30 cellular contexts compared by ENCODE assay signal in the genomic region with DNA sequence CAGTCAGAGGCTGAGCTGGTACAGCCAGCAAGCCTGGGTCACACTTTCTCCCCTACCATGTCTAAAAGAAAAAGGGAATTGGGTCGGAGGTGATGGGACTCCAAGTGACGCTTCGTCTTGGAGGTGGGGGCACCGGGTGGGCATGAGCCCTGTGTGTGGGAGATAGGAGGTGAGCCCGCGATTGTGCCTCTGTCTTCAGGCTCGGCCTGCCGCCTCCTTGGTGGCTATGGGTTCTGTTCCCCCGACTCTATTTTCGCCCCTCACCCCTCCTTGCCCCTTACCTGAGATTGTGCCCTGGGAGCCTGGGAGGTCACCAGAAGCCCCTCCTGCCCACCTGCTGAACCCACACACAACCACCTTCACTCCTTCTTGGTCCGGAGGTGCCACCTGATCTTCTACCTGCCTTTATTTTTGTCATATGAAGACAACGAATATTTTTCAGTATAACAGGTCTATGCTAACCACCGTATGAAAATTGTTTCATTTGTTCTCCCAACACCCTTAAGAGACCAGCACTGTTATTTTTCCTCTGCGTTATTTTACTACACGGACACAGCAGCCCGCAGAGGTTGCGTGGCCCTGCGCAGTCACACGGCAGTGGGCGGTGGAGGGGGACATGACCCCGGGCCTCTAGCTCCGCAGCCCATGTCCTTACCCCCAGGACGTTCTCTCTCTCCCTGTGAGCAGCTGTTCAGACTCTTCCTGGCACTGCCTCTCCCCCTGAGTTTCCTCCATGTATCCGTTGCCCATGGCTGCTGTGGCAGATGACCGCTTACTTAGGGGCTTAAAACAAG. TPM values are rescaled to one million over a fixed set of nuclear protein-coding genes. Genes with fewer than 3 reads are reported as not detected.
"Had no signal": no experiment of that assay in that cellular context is flagged by ENCODE, and none has a peak within 500 bp of the region (broad histone marks: within the 10 kb centered on the region; RNA-seq: fewer than 3 reads in every experiment).

No MANE protein-coding gene starts in this region.

- H3K9me3 ChIP-seq: MG63, SJCRH30 had no signal

- H3K27me3 Mint-ChIP-seq: activated CD4-positive, alpha-beta T cell treated with anti-CD3 and anti-CD28 coated beads, Interleukin-2, amount 10 ng/mL, durations not matched to agents 7 days and 5 days had no signal

- H3K4me1 ChIP-seq: SJCRH30 had no signal

- H3K36me3 ChIP-seq: brain microvascular endothelial cell, MG63, SJCRH30 had no signal

- H3K4me3 Mint-ChIP-seq: activated CD4-positive, alpha-beta T cell treated with anti-CD3 and anti-CD28 coated beads for 36 hours; activated CD4-positive, alpha-beta T cell treated with anti-CD3 and anti-CD28 coated beads, Interleukin-2, amount 10 ng/mL, durations not matched to agents 7 days and 5 days; activated CD8-positive, alpha-beta T cell treated with anti-CD3 and anti-CD28 coated beads, Interleukin-2, amount 10 ng/mL, durations not matched to agents 7 days and 5 days; activated naive CD8-positive, alpha-beta T cell treated with anti-CD3 and anti-CD28 coated beads for 36 hours; IgD-negative memory B cell; T-helper 2 cell treated with Interferon-gamma antibody and Interleukin-4, amounts not matched to agents 5 μg/mL and 100 μg/mL, for 36 hours had no signal

- H3K4me3 ChIP-seq: MG63, SJCRH30, SK-N-MC had no signal

- ATAC-seq: activated CD4-positive, alpha-beta T cell treated with anti-CD3 and anti-CD28 coated beads for 36 hours; activated CD8-positive, alpha-beta T cell treated with anti-CD3 and anti-CD28 coated beads, Interleukin-2, amount 10 ng/mL, durations not matched to agents 7 days and 5 days; Panc1 had no signal

- DNase-seq: activated CD4-positive, alpha-beta T cell treated with anti-CD3 and anti-CD28 coated beads for 36 hours; activated CD4-positive, alpha-beta T cell treated with anti-CD3 and anti-CD28 coated beads, Interleukin-2, amount 10 ng/mL, durations not matched to agents 7 days and 5 days; activated CD4-positive, alpha-beta T cell treated with anti-CD3 and anti-CD28 coated beads, Interleukin-2, amount 50 U/mL, for 48 hours; activated CD8-positive, alpha-beta T cell treated with anti-CD3 and anti-CD28 coated beads, Interleukin-2, amount 10 ng/mL, durations not matched to agents 7 days and 5 days; activated effector memory CD4-positive, alpha-beta T cell treated with anti-CD3 and anti-CD28 coated beads, Interleukin-2, amount 50 U/mL, for 16 hours; activated naive CD4-positive, alpha-beta T cell; activated naive CD4-positive, alpha-beta T cell treated with anti-CD3 and anti-CD28 coated beads, Interleukin-2, amount 50 U/mL, for 16 hours; activated naive CD8-positive, alpha-beta T cell treated with anti-CD3 and anti-CD28 coated beads for 36 hours; activated T-cell treated with anti-CD3 and anti-CD28 coated beads, Interleukin-2, amount 50 U/mL, for 48 hours; amniotic stem cell; aorta; brain microvascular endothelial cell; Kasumi-1; KG1; MG63; NCI-H1092; NCI-H1436 treated with DMSO at 0.1 percent for 48 hours; NCI-H1694 treated with DMSO at 0.1 percent for 48 hours; NCI-H2029; NCI-H345; NCI-H524 treated with DMSO at 0.1 percent for 48 hours; SHP77 had no signal

- H3K36me3 Mint-ChIP-seq: activated naive CD8-positive, alpha-beta T cell treated with anti-CD3 and anti-CD28 coated beads for 36 hours had no signal

- H3K27ac ChIP-seq: brain microvascular endothelial cell, SJCRH30, SK-N-MC had no signal

- H3K27ac Mint-ChIP-seq: activated CD4-positive, alpha-beta T cell treated with anti-CD3 and anti-CD28 coated beads for 36 hours; activated CD4-positive, alpha-beta T cell treated with anti-CD3 and anti-CD28 coated beads, Interleukin-2, amount 10 ng/mL, durations not matched to agents 7 days and 5 days; activated CD8-positive, alpha-beta T cell treated with anti-CD3 and anti-CD28 coated beads, Interleukin-2, amount 10 ng/mL, durations not matched to agents 7 days and 5 days; activated naive CD8-positive, alpha-beta T cell treated with anti-CD3 and anti-CD28 coated beads for 36 hours; IgD-negative memory B cell; T-helper 2 cell treated with Interferon-gamma antibody and Interleukin-4, amounts not matched to agents 5 μg/mL and 100 μg/mL, for 36 hours had no signal

- H3K9me3 Mint-ChIP-seq: activated CD4-positive, alpha-beta T cell treated with anti-CD3 and anti-CD28 coated beads, Interleukin-2, amount 10 ng/mL, durations not matched to agents 7 days and 5 days had no signal

- H3K27me3 ChIP-seq: MG63, SJCRH30 had no signal

RNA-seq across cellular contexts. Expression of a gene that starts 49.9 kb away (rescaled TPM):
- total RNA-seq: activated CD4-positive, alpha-beta T cell treated with anti-CD3 and anti-CD28 coated beads for 36 hours; activated CD4-positive, alpha-beta T cell treated with anti-CD3 and anti-CD28 coated beads, Interleukin-2, amount 10 ng/mL, durations not matched to agents 7 days and 5 days; activated CD8-positive, alpha-beta T cell treated with anti-CD3 and anti-CD28 coated beads, Interleukin-2, amount 10 ng/mL, durations not matched to agents 7 days and 5 days; activated naive CD8-positive, alpha-beta T cell treated with anti-CD3 and anti-CD28 coated beads for 36 hours; NCI-H460; RPMI7951; T-helper 1 cell treated with Interleukin-12 subunit alpha and Interleukin-12 subunit beta and Interleukin-4 antibody, amounts not matched to agents 30 ng/mL and 1 ng/mL, for 36 hours had no signal
- polyA plus RNA-seq: IgD-negative memory B cell had no signal
